In genomic region chr4:11602606-11603355, GRCh38 we compare ENCODE assay signal across 28 cellular contexts.
"Had no signal": no experiment of that assay in that cellular context is flagged by ENCODE, and none has a peak within 500 bp of the region (broad histone marks: within the 10 kb centered on the region; RNA-seq: fewer than 3 reads in every experiment).

No MANE protein-coding gene starts in this region.

- H3K36me3 ChIP-seq: left lung, lower lobe of right lung, ovary, right atrium auricular region, right lobe of liver, suprapubic skin, thoracic aorta, tibial artery, upper lobe of right lung had no signal

- H3K27me3 ChIP-seq: left lung, ovary, right atrium auricular region, right lobe of liver, suprapubic skin, tibial artery, upper lobe of right lung had no signal

- DNase-seq: hypothalamus; immature natural killer cell; kidney; left colon; left lung; lower lobe of right lung; mesendoderm; mucosa of descending colon; naive thymus-derived CD4-positive, alpha-beta T cell; ovary; right lobe of liver; stimulated activated CD4-positive, alpha-beta T cell treated with anti-CD3 and anti-CD28 coated beads, Interleukin-12 subunit alpha, Interleukin-12 subunit beta, amount 100 ng/mL, for 4 hours; stimulated activated CD4-positive, alpha-beta T cell treated with anti-CD3 and anti-CD28 coated beads, Interleukin-15, amount 100 ng/mL, for 24 hours; stimulated activated CD4-positive, alpha-beta T cell treated with anti-CD3 and anti-CD28 coated beads, Interleukin-2, amount 100 ng/mL, for 24 hours; stimulated activated CD4-positive, alpha-beta T cell treated with anti-CD3 and anti-CD28 coated beads, Interleukin-4, amount 100 ng/mL, for 1 hour; stimulated activated naive CD4-positive, alpha-beta T cell; tibial artery; trophoblast cell; upper lobe of right lung had no signal

- H3K4me3 Mint-ChIP-seq: immature natural killer cell; mesothelial cell of epicardium; naive thymus-derived CD4-positive, alpha-beta T cell; natural killer cell treated with Interleukin-12 subunit alpha and Interleukin-12 subunit beta and Interleukin-15 and Interleukin-18, amount 100 ng/mL, for 72 hours; stimulated activated effector memory CD8-positive, alpha-beta T cell treated with anti-CD3 and anti-CD28 coated beads, Interleukin-12 subunit alpha, Interleukin-12 subunit beta, amount 100 ng/mL, for 72 hours; stimulated activated naive CD8-positive, alpha-beta T cell treated with anti-CD3 and anti-CD28 coated beads, Interleukin-15, Interleukin-2, amounts not matched to agents 100 ng/mL and 50 ng/mL, for 24 hours had no signal

- H3K4me1 Mint-ChIP-seq: immature natural killer cell; stimulated activated effector memory CD8-positive, alpha-beta T cell treated with anti-CD3 and anti-CD28 coated beads, Interleukin-12 subunit alpha, Interleukin-12 subunit beta, amount 100 ng/mL, for 72 hours had no signal

- H3K36me3 Mint-ChIP-seq: immature natural killer cell; mesothelial cell of epicardium; naive thymus-derived CD4-positive, alpha-beta T cell; natural killer cell treated with Interleukin-12 subunit alpha and Interleukin-12 subunit beta and Interleukin-15 and Interleukin-18, amount 100 ng/mL, for 72 hours; stimulated activated effector memory CD8-positive, alpha-beta T cell treated with anti-CD3 and anti-CD28 coated beads, Interleukin-12 subunit alpha, Interleukin-12 subunit beta, amount 100 ng/mL, for 72 hours had no signal

- ATAC-seq: left colon; left lung; lower lobe of right lung; mucosa of descending colon; naive thymus-derived CD4-positive, alpha-beta T cell; natural killer cell treated with Interleukin-12 subunit alpha and Interleukin-12 subunit beta and Interleukin-15 and Interleukin-18, amount 100 ng/mL, for 72 hours; right lobe of liver; stimulated activated effector memory CD8-positive, alpha-beta T cell treated with anti-CD3 and anti-CD28 coated beads, Interleukin-12 subunit alpha, Interleukin-12 subunit beta, amount 100 ng/mL, for 72 hours; upper lobe of right lung had no signal

- H3K4me1 ChIP-seq: left lung, lower lobe of right lung, right lobe of liver, upper lobe of right lung had no signal

- H3K27ac Mint-ChIP-seq: immature natural killer cell; mesothelial cell of epicardium; naive thymus-derived CD4-positive, alpha-beta T cell; natural killer cell treated with Interleukin-12 subunit alpha and Interleukin-12 subunit beta and Interleukin-15 and Interleukin-18, amount 100 ng/mL, for 72 hours; progenitor cell of endocrine pancreas; stimulated activated effector memory CD8-positive, alpha-beta T cell treated with anti-CD3 and anti-CD28 coated beads, Interleukin-12 subunit alpha, Interleukin-12 subunit beta, amount 100 ng/mL, for 72 hours; stimulated activated naive CD8-positive, alpha-beta T cell treated with anti-CD3 and anti-CD28 coated beads, Interleukin-15, Interleukin-2, amounts not matched to agents 100 ng/mL and 50 ng/mL, for 24 hours had no signal

- H3K9me3 Mint-ChIP-seq: immature natural killer cell; naive thymus-derived CD4-positive, alpha-beta T cell; stimulated activated effector memory CD8-positive, alpha-beta T cell treated with anti-CD3 and anti-CD28 coated beads, Interleukin-12 subunit alpha, Interleukin-12 subunit beta, amount 100 ng/mL, for 72 hours; stimulated activated naive CD8-positive, alpha-beta T cell treated with anti-CD3 and anti-CD28 coated beads, Interleukin-15, Interleukin-2, amounts not matched to agents 100 ng/mL and 50 ng/mL, for 24 hours had no signal

- H3K9me3 ChIP-seq: left lung, lower lobe of right lung, mucosa of descending colon, ovary, right atrium auricular region, right lobe of liver, suprapubic skin, thoracic aorta, tibial artery, upper lobe of right lung had no signal

- H3K27ac ChIP-seq: left lung, lower lobe of right lung, ovary, right atrium auricular region, right lobe of liver, skin epidermis, suprapubic skin, thoracic aorta, tibial artery, upper lobe of right lung had no signal

- H3K27me3 Mint-ChIP-seq: progenitor cell of endocrine pancreas had no signal

- H3K4me3 ChIP-seq: left lung, lower lobe of right lung, mucosa of descending colon, ovary, right atrium auricular region, right lobe of liver, skin epidermis, suprapubic skin, thoracic aorta, tibial artery, upper lobe of right lung had no signal
